Comparison of ENCODE assay signal across 8 cellular contexts in genomic region chr10:119588071-119588470, GRCh38.
"Had no signal": no experiment of that assay in that cellular context is flagged by ENCODE, and none has a peak within 500 bp of the region (broad histone marks: within the 10 kb centered on the region; RNA-seq: fewer than 3 reads in every experiment).

No MANE protein-coding gene starts in this region.

- H3K4me3 Mint-ChIP-seq: GM23338, H9 had no signal

- H2AFZ ChIP-seq: GM23338 had no signal

- DNase-seq: H9, HCEC 1CT, Karpas-422, KBM-7 had no signal

- ATAC-seq: GM23338 had no signal

- H3K4me3 ChIP-seq: GM23338 had no signal

- FAIRE-seq: H1, HTR-8/SVneo had no signal

- H3K27ac ChIP-seq: KMS-11 had no signal

- H3K27ac Mint-ChIP-seq: GM23338 had no signal

- H3K9ac ChIP-seq: KMS-11 had no signal

- H3K9me3 Mint-ChIP-seq: GM23338, H9 had no signal

- H3K4me2 ChIP-seq: GM23338, KMS-11 had no signal
